9 cellular contexts compared by ENCODE assay signal in genomic region chr17:82050152-82050760, GRCh38. TPM values are rescaled to one million over a fixed set of nuclear protein-coding genes. Genes with fewer than 3 reads are reported as not detected.
A peak's percentile ranks its signal among the peaks of the same experiment; 100 is the strongest.
DNase-seq lines count a peak whose midpoint lies in the region; ATAC-seq and TF ChIP-seq lines count a peak whose summit lies in the region.
"Had no signal": no experiment of that assay in that cellular context is flagged by ENCODE, and none has a peak within 500 bp of the region (broad histone marks: within the 10 kb centered on the region; RNA-seq: fewer than 3 reads in every experiment).

No MANE protein-coding gene starts in this region.

- no peaks in the 10 kb centered on the region for H3K27me3 ChIP-seq in breast epithelium
- H3K27me3 ChIP-seq in mesenchymal stem cell (ENCODE audit: control insufficient read depth in 1 of 2, insufficient read depth in 1 of 2, low read length in 2 of 2), result no peaks in the 10 kb centered on the region
- H3K27me3 ChIP-seq in upper lobe of left lung, result no peaks in the 10 kb centered on the region
- no peaks in the 10 kb centered on the region for H3K27me3 ChIP-seq in aorta (ENCODE audit: control insufficient read depth in 1 of 2, insufficient read depth in 2 of 2, low read length in 1 of 2)

- no peaks in the 10 kb centered on the region for H3K9me3 Mint-ChIP-seq in activated naive CD4-positive, alpha-beta T cell treated with anti-CD3 and anti-CD28 coated beads, Interleukin-2, amount 10 ng/mL, durations not matched to agents 7 days and 5 days

- H3K36me3 ChIP-seq in breast epithelium (no peaks in the 10 kb centered on the region), mesenchymal stem cell (ENCODE audit: control insufficient read depth in 1 of 2, insufficient read depth in 2 of 2, low read depth in 1 of 2, low read length in 2 of 2) (peaks cover 57 to 73% of the 10 kb centered on the region in 2 experiments), upper lobe of left lung (peaks cover 3 to 46% (median 29%) of the 10 kb centered on the region in 4 donors), aorta (ENCODE audit: control insufficient read depth in 1 of 2, insufficient read depth in 2 of 2, low read length in 1 of 2) (peaks cover 0 to 2% of the 10 kb centered on the region in 2 donors)

- 95% methylated on average over 28 of the region's 28 CpGs for WGBS in mesenchymal stem cell
- 88 to 100% methylated on average over 2 to 28 of the region's 28 CpGs for WGBS in upper lobe of left lung, 2 donors
- 87 to 91% methylated on average over 28 of the region's 28 CpGs for WGBS in aorta, 2 donors

- peak overlapping the region; percentile 89 for H3K9ac ChIP-seq in mesenchymal stem cell (ENCODE audit: low read length)

- H3K9me3 ChIP-seq in breast epithelium (no peaks in the 10 kb centered on the region), mesenchymal stem cell (ENCODE audit: control insufficient read depth, low read length) (no peaks in the 10 kb centered on the region), upper lobe of left lung (no peaks in the 10 kb centered on the region), aorta (ENCODE audit: control insufficient read depth, low read length) (no peaks in the 10 kb centered on the region)

- peaks cover 11% of the 10 kb centered on the region for H3K36me3 Mint-ChIP-seq in activated naive CD4-positive, alpha-beta T cell treated with anti-CD3 and anti-CD28 coated beads, Interleukin-2, amount 10 ng/mL, durations not matched to agents 7 days and 5 days

- peak overlapping the region; percentile 90 for H3K27ac Mint-ChIP-seq in activated naive CD4-positive, alpha-beta T cell treated with anti-CD3 and anti-CD28 coated beads, Interleukin-2, amount 10 ng/mL, durations not matched to agents 7 days and 5 days

- ATAC-seq in upper lobe of left lung (ENCODE audit: low FRiP score in 2 of 2), result no peak
- no peak for ATAC-seq in GM21447 (IDR thresholded peaks at IDR 0.05; ENCODE audit: unreplicated experiment)
- no peak for ATAC-seq in aorta (ENCODE audit: low FRiP score)

- DNase-seq in activated naive CD4-positive, alpha-beta T cell treated with anti-CD3 and anti-CD28 coated beads, Interleukin-2, amount 10 ng/mL, durations not matched to agents 7 days and 5 days, result no peak
- no peak for DNase-seq in activated naive CD4-positive, alpha-beta T cell (lab: John Stamatoyannopoulos, UW)
- DNase-seq in breast epithelium (ENCODE audit: low spot score in 2 of 2) (no peak), mesenchymal stem cell (no peak), upper lobe of left lung (peak in 1 of 2 donors; percentile 80), NCI-H1694 (lab: John Stamatoyannopoulos, UW) (no peak), aorta (no peak)
- DNase-seq: HCEC 1CT had no signal

- H3K79me1 ChIP-seq in mesenchymal stem cell (replicated peaks; ENCODE audit: low read length, poor library complexity, severe bottlenecking), result peaks cover 43% of the 10 kb centered on the region

- no peaks in the 10 kb centered on the region for H3K27me3 Mint-ChIP-seq in activated naive CD4-positive, alpha-beta T cell treated with anti-CD3 and anti-CD28 coated beads, Interleukin-2, amount 10 ng/mL, durations not matched to agents 7 days and 5 days

- peak overlapping the region; percentile 86 for H3K4me3 Mint-ChIP-seq in activated naive CD4-positive, alpha-beta T cell treated with anti-CD3 and anti-CD28 coated beads, Interleukin-2, amount 10 ng/mL, durations not matched to agents 7 days and 5 days

- H3K4ac ChIP-seq in mesenchymal stem cell (ENCODE audit: low read depth in 1 of 2, low read length in 2 of 2), result peak overlapping the region in 1 of 2 experiments; percentile 87

- H3K4me3 ChIP-seq in breast epithelium (peak overlapping the region; percentile 79 to 98 (median 79)), mesenchymal stem cell (ENCODE audit: insufficient read depth in 1 of 2, low read depth in 1 of 2, low read length in 2 of 2) (peak overlapping the region; percentile 83 to 89), upper lobe of left lung (peak overlapping the region in 3 of 4 donors; percentile 87 to 99 (median 95)), aorta (ENCODE audit: low read length in 2 of 2) (no peak overlapping the region)

- H2BK5ac ChIP-seq in mesenchymal stem cell (ENCODE audit: low read depth, low read length, poor library complexity, severe bottlenecking), result no peak overlapping the region

- H3K4me1 ChIP-seq in breast epithelium (peaks cover 6 to 23% of the 10 kb centered on the region in 2 donors), mesenchymal stem cell (ENCODE audit: control insufficient read depth, insufficient read depth, low read depth, low read length) (peaks cover 36% of the 10 kb centered on the region), upper lobe of left lung (peaks cover 20 to 44% (median 26%) of the 10 kb centered on the region in 4 donors), aorta (ENCODE audit: control insufficient read depth in 1 of 2, insufficient read depth in 2 of 2, low read length in 2 of 2) (no peaks in the 10 kb centered on the region)

- H2AFZ ChIP-seq in mesenchymal stem cell (ENCODE audit: low read depth, low read length), result no peak overlapping the region

- H4K91ac ChIP-seq in mesenchymal stem cell (ENCODE audit: low read length), result no peak overlapping the region

- peak overlapping the region; percentile 62 for H3K4me2 ChIP-seq in mesenchymal stem cell (ENCODE audit: low read length, poor library complexity, severe bottlenecking)

- intact Hi-C loops in breast epithelium (cut with DNase I; ENCODE audit: low total_unique reads) (no loop called here), aorta (cut with DNase I) (no loop called here)

- no peak overlapping the region for H2BK120ac ChIP-seq in mesenchymal stem cell (ENCODE audit: low read depth, low read length)

- no peak overlapping the region for H4K8ac ChIP-seq in mesenchymal stem cell (ENCODE audit: low read length)

- no peak overlapping the region for H3K18ac ChIP-seq in mesenchymal stem cell (ENCODE audit: low read depth in 1 of 2, low read length in 2 of 2)

- H3K14ac ChIP-seq in mesenchymal stem cell (ENCODE audit: low read length in 2 of 2), result peak overlapping the region in 1 of 2 experiments; percentile 93

- no peak overlapping the region for H2BK15ac ChIP-seq in mesenchymal stem cell (ENCODE audit: low read depth, poor library complexity, severe bottlenecking)

- no peak for TF ChIP-seq CTCF in breast epithelium (IDR thresholded peaks at IDR 0.05)
- TF ChIP-seq CTCF in upper lobe of left lung (IDR thresholded peaks at IDR 0.05), result no peak

- TF ChIP-seq POLR2A in breast epithelium (IDR thresholded peaks at IDR 0.05) (no peak), upper lobe of left lung (IDR thresholded peaks at IDR 0.05) (no peak)

- TF ChIP-seq EP300 in upper lobe of left lung (IDR thresholded peaks at IDR 0.05), result no peak

- H3K23ac ChIP-seq in mesenchymal stem cell (ENCODE audit: low read length in 2 of 2), result peak overlapping the region in 1 of 2 experiments; percentile 92

- H3K27ac ChIP-seq in breast epithelium (peak overlapping the region; percentile 55 to 84), mesenchymal stem cell (ENCODE audit: low read length, poor library complexity, severe bottlenecking) (no peak overlapping the region), upper lobe of left lung (peak overlapping the region in 1 of 4 donors; percentile 70), aorta (ENCODE audit: low read depth in 1 of 2, low read length in 2 of 2) (no peak overlapping the region)

- CTCF ChIA-PET in activated naive CD4-positive, alpha-beta T cell treated with anti-CD3 and anti-CD28 coated beads, Interleukin-2, amount 10 ng/mL, durations not matched to agents 7 days and 5 days (lab: Charles Lee), result interaction anchor here (1.0 to 1.7 kb wide), 3 partner anchors 13 to 19 kb away, joined by 3 to 5 read pairs (median 4); partner anchors contain the start of genes DCXR and RAC3

- H3K4me1 Mint-ChIP-seq in activated naive CD4-positive, alpha-beta T cell treated with anti-CD3 and anti-CD28 coated beads, Interleukin-2, amount 10 ng/mL, durations not matched to agents 7 days and 5 days, result peaks cover 21% of the 10 kb centered on the region

- peak overlapping the region; percentile 81 for H2AK5ac ChIP-seq in mesenchymal stem cell (ENCODE audit: low read length, severe bottlenecking)

- peak overlapping the region in 1 of 2 experiments; percentile 96 for H2BK12ac ChIP-seq in mesenchymal stem cell (ENCODE audit: low read length in 2 of 2)

RNA-seq across cellular contexts. Expression of gene RFNG, which starts 1.4 kb away (rescaled TPM):
- total RNA-seq in breast epithelium (10 to 100 TPM; 30.5 to 49.4 (median 31.8) TPM), upper lobe of left lung (100 to 1,000 TPM in 1 of 6 donors, 10 to 100 TPM in 5; 25.0 to 101 (median 37.5) TPM), aorta (10 to 100 TPM; 28.2 to 34.0 TPM)
- polyA plus RNA-seq in mesenchymal stem cell (2013, experiment 1 of 2), result 31.3 TPM
- polyA plus RNA-seq in mesenchymal stem cell (2013, experiment 2 of 2), result 31.7 TPM
- polyA plus RNA-seq in aorta, result 10 to 100 TPM; 28.3 to 73.0 TPM

RNA-seq across cellular contexts. Expression of gene GPS1, which starts 1.4 kb away (rescaled TPM):
- total RNA-seq in breast epithelium (10 to 100 TPM; 68.8 to 95.4 (median 94.4) TPM), upper lobe of left lung (100 to 1,000 TPM in 4 of 6 donors, 10 to 100 TPM in 2; 55.2 to 147 (median 108) TPM), aorta (10 to 100 TPM; 46.9 to 60.7 TPM)
- polyA plus RNA-seq in mesenchymal stem cell (2013, experiment 1 of 2), result 63.6 TPM
- polyA plus RNA-seq in mesenchymal stem cell (2013, experiment 2 of 2), result 62.1 TPM
- 100 to 1,000 TPM in 1 of 2 donors, 10 to 100 TPM in 1; 47.6 to 171 TPM for polyA plus RNA-seq in aorta

RNA-seq across cellular contexts. Expression of gene DCXR, which starts 12.8 kb away (rescaled TPM):
- total RNA-seq in breast epithelium, result 100 to 1,000 TPM; 202 to 484 (median 228) TPM
- polyA plus RNA-seq in mesenchymal stem cell (2013, experiment 1 of 2), result 39.7 TPM
- 43.5 TPM for polyA plus RNA-seq in mesenchymal stem cell (2013, experiment 2 of 2)
- total RNA-seq in upper lobe of left lung, result 100 to 1,000 TPM; 122 to 358 (median 211) TPM
- 10 to 100 TPM; 34.9 to 62.2 TPM for total RNA-seq in aorta
- polyA plus RNA-seq in aorta, result 10 to 100 TPM; 80.1 to 81.0 TPM

RNA-seq across cellular contexts. Expression of gene DUS1L, which starts 15.3 kb away (rescaled TPM):
- total RNA-seq in breast epithelium, result 10 to 100 TPM; 55.0 to 96.4 (median 82.0) TPM
- polyA plus RNA-seq in mesenchymal stem cell (2013, experiment 1 of 2), result 23.0 TPM
- 20.9 TPM for polyA plus RNA-seq in mesenchymal stem cell (2013, experiment 2 of 2)
- 100 to 1,000 TPM in 3 of 6 donors, 10 to 100 TPM in 3; 53.5 to 183 (median 106) TPM for total RNA-seq in upper lobe of left lung
- total RNA-seq in aorta, result 10 to 100 TPM; 47.0 to 61.1 TPM
- 100 to 1,000 TPM in 1 of 2 donors, 10 to 100 TPM in 1; 43.7 to 143 TPM for polyA plus RNA-seq in aorta

RNA-seq across cellular contexts. Expression of gene RAC3, which starts 18.8 kb away (rescaled TPM):
- total RNA-seq in breast epithelium (10 to 100 TPM in 2 of 3 donors, 1 to 10 TPM in 1; 7.6 to 23.0 (median 16.1) TPM), upper lobe of left lung (10 to 100 TPM in 2 of 6 donors, 1 to 10 TPM in 4; 3.0 to 12.6 (median 7.1) TPM), aorta (under 1 TPM in 1 of 2 donors, not detected in 1; 0.57 TPM)
- polyA plus RNA-seq in mesenchymal stem cell (2013, experiment 1 of 2), result 33.3 TPM
- polyA plus RNA-seq in mesenchymal stem cell (2013, experiment 2 of 2), result 31.4 TPM
- polyA plus RNA-seq in aorta, result 1 to 10 TPM in 1 of 2 donors, under 1 TPM in 1; 0.63 to 2.8 TPM

Comparison
In these comparisons a context has a peak if more than half of its experiments do, and no peak if none do; other contexts are left out.
1. H3K27ac ChIP-seq: peak in breast epithelium (2 of 2); none in mesenchymal stem cell (single experiment) and aorta (0 of 2).
2. H3K4me3 ChIP-seq: peak in breast epithelium (3 of 3), mesenchymal stem cell (2 of 2) and upper lobe of left lung (3 of 4); none in aorta (0 of 2).